In the genomic region with DNA sequence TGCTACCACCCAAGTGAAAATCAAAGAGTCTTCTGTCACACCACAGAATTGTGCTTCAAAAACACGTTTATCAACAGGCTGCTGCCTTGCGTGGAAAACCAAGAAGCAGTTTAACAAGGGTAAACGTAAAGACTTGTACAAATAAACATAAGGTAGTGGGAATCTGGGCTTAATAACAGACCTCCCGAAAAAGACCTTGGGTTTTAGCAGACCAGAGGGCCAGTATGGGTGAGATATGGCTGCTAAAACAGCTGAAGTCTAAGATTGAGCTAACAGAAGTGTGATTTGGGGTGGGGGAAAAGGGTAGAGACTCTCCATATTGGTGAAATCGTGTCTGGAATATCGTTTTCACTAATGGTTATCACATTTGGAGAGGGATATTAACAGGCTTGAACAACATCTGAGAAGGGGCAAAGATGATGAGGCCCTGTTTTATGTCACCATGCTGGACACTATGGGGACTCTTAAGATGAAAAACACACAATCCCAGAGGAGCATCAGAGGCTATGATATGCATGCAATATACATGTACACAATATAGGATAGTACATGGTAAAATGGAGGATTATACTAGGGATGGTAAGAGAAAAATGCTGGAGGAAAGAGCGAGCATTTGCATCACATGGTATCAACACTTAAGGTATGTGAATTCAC, we compare ENCODE assay signal across 8 cellular contexts. TPM values are rescaled to one million over a fixed set of nuclear protein-coding genes. Genes with fewer than 3 reads are reported as not detected.
A peak's percentile ranks its signal among the peaks of the same experiment; 100 is the strongest.
DNase-seq lines count a peak whose midpoint lies in the region; ATAC-seq and TF ChIP-seq lines count a peak whose summit lies in the region.

No MANE protein-coding gene starts in this region.

- DNase-seq in activated naive CD4-positive, alpha-beta T cell treated with anti-CD3 and anti-CD28 coated beads for 36 hours, result no peak
- no peak for DNase-seq in activated naive CD4-positive, alpha-beta T cell treated with anti-CD3 and anti-CD28 coated beads, Interleukin-2, amount 50 U/mL, for 16 hours
- DNase-seq in body of pancreas (no peak), mesenchymal stem cell (peak; percentile 31), type B pancreatic cell (ENCODE audit: extremely low spot score, unreplicated experiment) (no peak), LoVo (ENCODE audit: low spot score) (no peak)
- DNase-seq in effector CD4-positive, alpha-beta T cell, result no peak

- no peaks in the 10 kb centered on the region for H3K27me3 ChIP-seq in body of pancreas
- H3K27me3 ChIP-seq in mesenchymal stem cell (ENCODE audit: control insufficient read depth in 1 of 2, insufficient read depth in 1 of 2, low read length in 2 of 2), result no peaks in the 10 kb centered on the region

- H3K36me3 Mint-ChIP-seq in activated naive CD4-positive, alpha-beta T cell treated with anti-CD3 and anti-CD28 coated beads for 36 hours (ENCODE audit: low read depth), result peaks cover 8% of the 10 kb centered on the region
- H3K36me3 Mint-ChIP-seq in type B pancreatic cell, result peaks cover 37% of the 10 kb centered on the region

- H3K9me3 ChIP-seq in body of pancreas (no peaks in the 10 kb centered on the region), mesenchymal stem cell (ENCODE audit: control insufficient read depth, low read length) (no peaks in the 10 kb centered on the region)

- H3K9ac ChIP-seq in mesenchymal stem cell (ENCODE audit: low read length), result peak overlapping the region; percentile 96

- peak overlapping the region; percentile 73 for H2BK15ac ChIP-seq in mesenchymal stem cell (ENCODE audit: low read depth, poor library complexity, severe bottlenecking)

- peak overlapping the region; percentile 65 for H2BK120ac ChIP-seq in mesenchymal stem cell (ENCODE audit: low read depth, low read length)

- no peak overlapping the region for H3K4me3 ChIP-seq in body of pancreas
- H3K4me3 ChIP-seq in mesenchymal stem cell (ENCODE audit: insufficient read depth in 1 of 2, low read depth in 1 of 2, low read length in 2 of 2), result peak overlapping the region; percentile 90 to 94

- no peak overlapping the region for H4K91ac ChIP-seq in mesenchymal stem cell (ENCODE audit: low read length)

- H3K36me3 ChIP-seq in body of pancreas (replicated peaks in 1 of 2; ENCODE audit: insufficient read depth in 1 of 2, low read depth in 2 of 2), result no peaks in the 10 kb centered on the region
- peaks cover 2 to 28% of the 10 kb centered on the region in 2 experiments for H3K36me3 ChIP-seq in mesenchymal stem cell (ENCODE audit: control insufficient read depth in 1 of 2, insufficient read depth in 2 of 2, low read depth in 1 of 2, low read length in 2 of 2)

- intact Hi-C loops in activated naive CD4-positive, alpha-beta T cell treated with anti-CD3 and anti-CD28 coated beads for 36 hours (cut with micrococcal nuclease), result loop anchor here (10.0 kb wide), 1 partner anchor 171 kb away; a partner anchor contains a TSS
- intact Hi-C loops in body of pancreas (cut with DNase I), result no loop called here

- ATAC-seq in body of pancreas (no peak), HG03460 (IDR thresholded peaks at IDR 0.05; ENCODE audit: unreplicated experiment) (no peak)

- no peak overlapping the region for H2BK5ac ChIP-seq in mesenchymal stem cell (ENCODE audit: low read depth, low read length, poor library complexity, severe bottlenecking)

- H3K79me1 ChIP-seq in mesenchymal stem cell (replicated peaks; ENCODE audit: low read length, poor library complexity, severe bottlenecking), result peaks cover 12% of the 10 kb centered on the region

- H2AFZ ChIP-seq in mesenchymal stem cell (ENCODE audit: low read depth, low read length), result peak overlapping the region; percentile 10

- no peak overlapping the region for H4K8ac ChIP-seq in mesenchymal stem cell (ENCODE audit: low read length)

- H3K4me3 Mint-ChIP-seq in activated naive CD4-positive, alpha-beta T cell treated with anti-CD3 and anti-CD28 coated beads for 36 hours, result peak overlapping the region; percentile 73
- peak overlapping the region; percentile 86 for H3K4me3 Mint-ChIP-seq in type B pancreatic cell

- no peaks in the 10 kb centered on the region for H3K27me3 Mint-ChIP-seq in activated naive CD4-positive, alpha-beta T cell treated with anti-CD3 and anti-CD28 coated beads for 36 hours (ENCODE audit: low read depth)
- H3K27me3 Mint-ChIP-seq in type B pancreatic cell, result no peaks in the 10 kb centered on the region

- CTCF ChIA-PET in activated naive CD4-positive, alpha-beta T cell treated with anti-CD3 and anti-CD28 coated beads for 36 hours (lab: Charles Lee), result interaction anchor here (1.2 to 2.9 kb wide), 2 partner anchors 32 to 133 kb away, joined by 3 to 9 read pairs; no protein-coding TSS in a partner anchor

- H3K23ac ChIP-seq in mesenchymal stem cell (ENCODE audit: low read length in 2 of 2), result no peak overlapping the region

- H3K4me2 ChIP-seq in mesenchymal stem cell (ENCODE audit: low read length, poor library complexity, severe bottlenecking), result peak overlapping the region; percentile 87

- peak overlapping the region in 1 of 2 experiments; percentile 99 for H3K4ac ChIP-seq in mesenchymal stem cell (ENCODE audit: low read depth in 1 of 2, low read length in 2 of 2)

- peak overlapping the region in 1 of 2 experiments; percentile 97 for H3K18ac ChIP-seq in mesenchymal stem cell (ENCODE audit: low read depth in 1 of 2, low read length in 2 of 2)

- H3K4me1 Mint-ChIP-seq in activated naive CD4-positive, alpha-beta T cell treated with anti-CD3 and anti-CD28 coated beads for 36 hours (ENCODE audit: low read depth), result peaks cover 37% of the 10 kb centered on the region
- peaks cover 28% of the 10 kb centered on the region for H3K4me1 Mint-ChIP-seq in type B pancreatic cell (ENCODE audit: unreplicated experiment)

- WGBS in body of pancreas, 2 donors, result 31 to 36% methylated on average over 7 of the region's 7 CpGs
- WGBS in mesenchymal stem cell, result 40% methylated on average over 6 of the region's 7 CpGs

- no peak for TF ChIP-seq POLR2A in body of pancreas (IDR thresholded peaks at IDR 0.05)

- H3K4me1 ChIP-seq in body of pancreas (peaks cover 27% of the 10 kb centered on the region), mesenchymal stem cell (ENCODE audit: control insufficient read depth, insufficient read depth, low read depth, low read length) (no peaks in the 10 kb centered on the region)

- H3K9me3 Mint-ChIP-seq in activated naive CD4-positive, alpha-beta T cell treated with anti-CD3 and anti-CD28 coated beads for 36 hours, result no peaks in the 10 kb centered on the region
- H3K9me3 Mint-ChIP-seq in type B pancreatic cell, result no peaks in the 10 kb centered on the region

- H3K14ac ChIP-seq in mesenchymal stem cell (ENCODE audit: low read length in 2 of 2), result peak overlapping the region in 1 of 2 experiments; percentile 92

- TF ChIP-seq CTCF in body of pancreas (IDR thresholded peaks at IDR 0.05), result no peak
- no peak for TF ChIP-seq CTCF in type B pancreatic cell (conservative IDR thresholded peaks at IDR 0.05)

- H2BK12ac ChIP-seq in mesenchymal stem cell (ENCODE audit: low read length in 2 of 2), result peak overlapping the region in 1 of 2 experiments; percentile 71

- no peak overlapping the region for H2AK5ac ChIP-seq in mesenchymal stem cell (ENCODE audit: low read length, severe bottlenecking)

- H3K27ac ChIP-seq in body of pancreas, result peak overlapping the region; percentile 68 to 93 (median 87)
- no peak overlapping the region for H3K27ac ChIP-seq in mesenchymal stem cell (ENCODE audit: low read length, poor library complexity, severe bottlenecking)

- H3K27ac Mint-ChIP-seq in activated naive CD4-positive, alpha-beta T cell treated with anti-CD3 and anti-CD28 coated beads for 36 hours, result no peak overlapping the region
- peak overlapping the region; percentile 66 for H3K27ac Mint-ChIP-seq in type B pancreatic cell

RNA-seq across cellular contexts. Expression of a gene that starts 1.4 kb away (rescaled TPM):
- total RNA-seq in activated naive CD4-positive, alpha-beta T cell treated with anti-CD3 and anti-CD28 coated beads for 36 hours, result 10 to 100 TPM; 46.0 to 48.8 TPM
- total RNA-seq in body of pancreas (10 to 100 TPM; 26.2 to 29.3 TPM), type B pancreatic cell (ENCODE audit: low replicate concordance) (113 and 128 TPM in 2 replicates)
- 62.1 TPM for polyA plus RNA-seq in mesenchymal stem cell (2013, experiment 1 of 2)
- 60.3 TPM for polyA plus RNA-seq in mesenchymal stem cell (2013, experiment 2 of 2)

RNA-seq across cellular contexts. Expression of a gene that starts 31.1 kb away (rescaled TPM):
- total RNA-seq in activated naive CD4-positive, alpha-beta T cell treated with anti-CD3 and anti-CD28 coated beads for 36 hours, result 10 to 100 TPM; 36.3 to 37.3 TPM
- total RNA-seq in body of pancreas (100 to 1,000 TPM in 1 of 2 donors, 10 to 100 TPM in 1; 75.5 to 136 TPM), type B pancreatic cell (ENCODE audit: low replicate concordance) (131 and 173 TPM in 2 replicates)
- polyA plus RNA-seq in mesenchymal stem cell (2013, experiment 1 of 2), result 509 TPM
- 495 TPM for polyA plus RNA-seq in mesenchymal stem cell (2013, experiment 2 of 2)

RNA-seq across cellular contexts. Expression of a gene that starts 39.3 kb away (rescaled TPM):
- 1 to 10 TPM in 1 of 2 experiments, under 1 TPM in 1; 0.74 to 1.0 TPM for total RNA-seq in activated naive CD4-positive, alpha-beta T cell treated with anti-CD3 and anti-CD28 coated beads for 36 hours
- total RNA-seq in body of pancreas (1 to 10 TPM in 1 of 2 donors, under 1 TPM in 1; 0.66 to 2.3 TPM), type B pancreatic cell (ENCODE audit: low replicate concordance) (2.5 and 2.6 TPM in 2 replicates)
- 0.90 TPM for polyA plus RNA-seq in mesenchymal stem cell (2013, experiment 1 of 2)
- 0.93 TPM for polyA plus RNA-seq in mesenchymal stem cell (2013, experiment 2 of 2)

RNA-seq across cellular contexts. Expression of a gene that starts 56.2 kb away (rescaled TPM):
- total RNA-seq in activated naive CD4-positive, alpha-beta T cell treated with anti-CD3 and anti-CD28 coated beads for 36 hours, result 100 to 1,000 TPM; 231 to 242 TPM
- 10 to 100 TPM; 56.0 to 66.9 TPM for total RNA-seq in body of pancreas
- polyA plus RNA-seq in mesenchymal stem cell (2013, experiment 1 of 2), result 133 TPM
- 140 TPM for polyA plus RNA-seq in mesenchymal stem cell (2013, experiment 2 of 2)
- total RNA-seq in type B pancreatic cell (ENCODE audit: low replicate concordance), result 128 and 129 TPM in 2 replicates

RNA-seq across cellular contexts. Expression of a gene that starts 56.9 kb away (rescaled TPM):
- total RNA-seq in activated naive CD4-positive, alpha-beta T cell treated with anti-CD3 and anti-CD28 coated beads for 36 hours, result 10 to 100 TPM; 12.1 to 16.4 TPM
- 10 to 100 TPM in 1 of 2 donors, 1 to 10 TPM in 1; 9.6 to 22.3 TPM for total RNA-seq in body of pancreas
- polyA plus RNA-seq in mesenchymal stem cell (2013, experiment 1 of 2), result 15.2 TPM
- 14.9 TPM for polyA plus RNA-seq in mesenchymal stem cell (2013, experiment 2 of 2)
- total RNA-seq in type B pancreatic cell (ENCODE audit: low replicate concordance), result 17.1 and 22.0 TPM in 2 replicates

Comparison
In these comparisons a context has a peak if more than half of its experiments do, and no peak if none do; other contexts are left out.
1. H3K4me3 ChIP-seq: peak in mesenchymal stem cell (2 of 2); none in body of pancreas (0 of 2).